8 cellular contexts compared by ENCODE assay signal in the genomic region with DNA sequence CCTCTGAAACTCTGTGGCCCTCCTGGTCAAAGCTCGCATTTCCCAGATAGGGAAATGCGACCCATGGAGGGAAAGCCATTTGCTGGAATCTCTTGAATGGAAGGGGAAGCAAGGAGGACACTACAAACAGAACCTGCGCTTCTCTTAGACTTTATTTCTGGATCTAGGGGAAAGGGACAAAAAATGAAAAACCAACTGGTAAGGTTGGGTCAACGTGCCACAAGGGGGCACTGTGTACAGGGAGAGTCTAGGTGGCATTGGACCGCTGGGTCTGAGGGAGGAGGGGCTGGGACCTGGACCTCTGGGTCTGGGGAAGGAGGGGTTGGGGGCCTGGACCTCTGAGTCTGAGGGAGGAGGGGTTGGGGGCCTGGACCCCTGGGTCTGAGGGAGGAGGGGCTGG. TPM values are rescaled to one million over a fixed set of nuclear protein-coding genes. Genes with fewer than 3 reads are reported as not detected.
DNase-seq lines count a peak whose midpoint lies in the region; ATAC-seq and TF ChIP-seq lines count a peak whose summit lies in the region.

No MANE protein-coding gene starts in this region.

- peaks cover 21% of the 10 kb centered on the region for H3K27me3 Mint-ChIP-seq in activated T-cell treated with anti-CD3 and anti-CD28 coated beads, Interleukin-2, amount 50 U/mL, for 72 hours (ENCODE audit: low read depth)

- peak; percentile 76 for TF ChIP-seq CTCF in LNCaP clone FGC (IDR thresholded peaks at IDR 0.05; ENCODE audit: control insufficient read depth, extremely low read depth, insufficient read depth)

- DNase-seq in Daoy (ENCODE audit: low read depth): peak; percentile 58
- no peak for DNase-seq in LNCaP clone FGC (ENCODE audit: low read depth)
- DNase-seq in activated T-cell treated with anti-CD3 and anti-CD28 coated beads, Interleukin-2, amount 50 U/mL, for 72 hours: peak; percentile 52 to 58
- DNase-seq in left lobe of liver (ENCODE audit: low spot score): no peak
- no peak for DNase-seq in cerebellar nuclear complex (lab: John Stamatoyannopoulos, UW)
- no peak for DNase-seq in pons (ENCODE audit: low spot score)

- no peak overlapping the region for H3K4me3 Mint-ChIP-seq in activated T-cell treated with anti-CD3 and anti-CD28 coated beads, Interleukin-2, amount 50 U/mL, for 72 hours

- no peaks in the 10 kb centered on the region for H3K9me3 Mint-ChIP-seq in activated T-cell treated with anti-CD3 and anti-CD28 coated beads, Interleukin-2, amount 50 U/mL, for 72 hours

- H3K27ac Mint-ChIP-seq in activated T-cell treated with anti-CD3 and anti-CD28 coated beads, Interleukin-2, amount 50 U/mL, for 72 hours: no peak overlapping the region

- H3K36me3 Mint-ChIP-seq in activated T-cell treated with anti-CD3 and anti-CD28 coated beads, Interleukin-2, amount 50 U/mL, for 72 hours (ENCODE audit: insufficient read depth in 2 of 2): no peaks in the 10 kb centered on the region

- ATAC-seq in activated T-cell treated with anti-CD3 and anti-CD28 coated beads, Interleukin-2, amount 50 U/mL, for 72 hours (replicated peaks in 1 of 2): no peak
- ATAC-seq in left lobe of liver (peak; percentile 46), HG03108 (IDR thresholded peaks at IDR 0.05; ENCODE audit: unreplicated experiment) (no peak), GM19324 (IDR thresholded peaks at IDR 0.05; ENCODE audit: low FRiP score, unreplicated experiment) (no peak)

- peaks cover 10% of the 10 kb centered on the region for H3K4me1 Mint-ChIP-seq in activated T-cell treated with anti-CD3 and anti-CD28 coated beads, Interleukin-2, amount 50 U/mL, for 72 hours (ENCODE audit: low read depth)

- H3K4me3 ChIP-seq in LNCaP clone FGC (ENCODE audit: low read depth, low read length): 0 out of 2 replicates have a peak overlapping the region, but pooled peaks have one; percentile 9

RNA-seq across cellular contexts. Expression of gene KLK4, which starts 5.0 kb away (rescaled TPM):
- not detected in 2 replicates for total RNA-seq in Daoy (2014; rRNA removed; shearing (Covaris generic))
- not detected for total RNA-seq in activated T-cell treated with anti-CD3 and anti-CD28 coated beads, Interleukin-2, amount 50 U/mL, for 72 hours
- total RNA-seq in left lobe of liver: not detected

RNA-seq across cellular contexts. Expression of gene KLK2, which starts 33.0 kb away (rescaled TPM):
- total RNA-seq in Daoy (2014; rRNA removed; shearing (Covaris generic)): 0.06 and 0.48 TPM in 2 replicates
- under 1 TPM in 1 of 2 donors, not detected in 1; 0.63 TPM for total RNA-seq in activated T-cell treated with anti-CD3 and anti-CD28 coated beads, Interleukin-2, amount 50 U/mL, for 72 hours
- not detected for total RNA-seq in left lobe of liver

RNA-seq across cellular contexts. Expression of gene KLK5, which starts 46.6 kb away (rescaled TPM):
- total RNA-seq in Daoy (2014; rRNA removed; shearing (Covaris generic)): not detected in 2 replicates
- not detected for total RNA-seq in activated T-cell treated with anti-CD3 and anti-CD28 coated beads, Interleukin-2, amount 50 U/mL, for 72 hours
- not detected for total RNA-seq in left lobe of liver

RNA-seq across cellular contexts. Expression of gene KLK3, which starts 51.5 kb away (rescaled TPM):
- total RNA-seq in Daoy (2014; rRNA removed; shearing (Covaris generic)): not detected in 2 replicates
- not detected for total RNA-seq in activated T-cell treated with anti-CD3 and anti-CD28 coated beads, Interleukin-2, amount 50 U/mL, for 72 hours
- total RNA-seq in left lobe of liver: not detected

Comparison
In these comparisons a context has a peak if more than half of its experiments do, and no peak if none do; other contexts are left out.
1. DNase-seq: peak in Daoy (single experiment) and activated T-cell treated with anti-CD3 and anti-CD28 coated beads, Interleukin-2, amount 50 U/mL, for 72 hours (2 of 2); none in LNCaP clone FGC (single experiment), left lobe of liver (single experiment), cerebellar nuclear complex (0 of 2) and pons (single experiment).